Comparison of ENCODE assay signal across 26 cellular contexts in the genomic region with DNA sequence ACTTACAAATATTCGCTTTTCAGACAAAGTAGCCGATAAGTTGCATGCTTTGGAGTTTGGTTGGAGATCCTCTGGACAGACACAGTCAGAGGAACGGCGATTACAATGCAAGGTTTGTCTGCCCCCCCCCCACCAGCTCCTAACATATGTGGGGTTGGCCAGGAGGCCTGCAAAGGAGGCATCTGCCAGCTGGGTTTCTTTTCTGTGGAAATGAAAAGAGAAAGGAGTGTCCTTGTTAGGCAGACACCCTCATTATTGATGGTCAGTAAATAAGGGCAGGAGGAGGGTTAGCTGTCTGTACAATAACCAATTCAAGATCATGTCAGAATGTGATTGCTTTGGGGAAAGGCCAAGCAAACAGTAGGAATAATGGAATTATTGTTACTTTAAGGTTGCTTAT. TPM values are rescaled to one million over a fixed set of nuclear protein-coding genes. Genes with fewer than 3 reads are reported as not detected.
A peak's percentile ranks its signal among the peaks of the same experiment; 100 is the strongest.
DNase-seq lines count a peak whose midpoint lies in the region; ATAC-seq, FAIRE-seq and TF ChIP-seq lines count a peak whose summit lies in the region.
"Had no signal": no experiment of that assay in that cellular context is flagged by ENCODE, and none has a peak within 500 bp of the region (broad histone marks: within the 10 kb centered on the region; RNA-seq: fewer than 3 reads in every experiment).

No MANE protein-coding gene starts in this region.

- no peak for TF ChIP-seq RAD21 in HepG2 (CRISPR knock-in tag; IDR thresholded peaks at IDR 0.05)

- H3K9me3 ChIP-seq in HepG2 (ENCODE audit: low read length) (no peaks in the 10 kb centered on the region), right lobe of liver (no peaks in the 10 kb centered on the region)
- H3K9me3 ChIP-seq: colonic mucosa, uterus had no signal

- no peak overlapping the region for H2AFZ ChIP-seq in HepG2 (ENCODE audit: low read length)

- CTCF ChIA-PET in HepG2 (lab: Yijun Ruan, JAX; ENCODE audit: low intra/inter-chr PET ratio, low total read pairs), result no interaction called here
- CTCF ChIA-PET in MCF 10A (lab: Yijun Ruan, JAX), result no interaction called here

- TF ChIP-seq EP300 in HepG2 (IDR thresholded peaks at IDR 0.05; ENCODE audit: low read depth in 2 of 2, low read length in 2 of 2), result no peak
- TF ChIP-seq EP300 in HepG2 (CRISPR knock-in tag; IDR thresholded peaks at IDR 0.05; ENCODE audit: borderline replicate concordance), result no peak

- no peak overlapping the region for H3K27ac ChIP-seq in HepG2 (ENCODE audit: extremely low read length, insufficient read depth, low read length)
- H3K27ac ChIP-seq in right lobe of liver, result no peak overlapping the region
- H3K27ac ChIP-seq: brain microvascular endothelial cell, colonic mucosa, left lung, uterus had no signal

- no peak for TF ChIP-seq POLR2A in HepG2 (IDR thresholded peaks at IDR 0.05; ENCODE audit: insufficient read depth in 1 of 2, low read depth in 2 of 2, low read length in 2 of 2)
- no peak for TF ChIP-seq POLR2A in right lobe of liver (IDR thresholded peaks at IDR 0.05)

- H3K4me3 Mint-ChIP-seq in brain (no peak overlapping the region), HFFc6 (no peak overlapping the region), MCF 10A (ENCODE audit: unreplicated experiment) (no peak overlapping the region)
- no peak overlapping the region for H3K4me3 Mint-ChIP-seq in stimulated activated memory B cell treated with anti-CD40 and anti-IgM and Interleukin-4, amounts not matched to agents 10 μg/mL and 1 μg/mL and 100 μg/mL, for 72 hours
- H3K4me3 Mint-ChIP-seq: activated naive CD8-positive, alpha-beta T cell treated with anti-CD3 and anti-CD28 coated beads, Interleukin-2, amount 50 U/mL, for 24 hours; CD14-positive monocyte; H9; mesothelial cell of epicardium; nephron progenitor cell had no signal

- BruUV-seq in HepG2 (replicated peaks; lab: Mats Ljungman, UMichigan), result no TSS peak
- no TSS peak for BruUV-seq in MCF 10A (replicated peaks; lab: Mats Ljungman, UMichigan)

- H3K4me3 ChIP-seq in HepG2 (replicated peaks in 1 of 3; ENCODE audit: insufficient read depth in 1 of 3, low read depth in 2 of 3, low read length in 3 of 3) (no peak overlapping the region), right lobe of liver (no peak overlapping the region)
- H3K4me3 ChIP-seq: colonic mucosa, left lung, uterus had no signal

- no peaks in the 10 kb centered on the region for H4K20me1 ChIP-seq in HepG2 (ENCODE audit: insufficient read depth, low read length)

- WGBS in HepG2 (ENCODE audit: low lambda C conversion rate), result 11% methylated on average over 4 of the region's 4 CpGs
- 77% methylated on average over 4 of the region's 4 CpGs for WGBS in right lobe of liver (ENCODE audit: insufficient coverage, low coverage, low lambda C conversion rate, missing lambda C conversion rate)

- in situ Hi-C loops in HepG2 (cut with HindIII; ENCODE audit: extremely low pct_ligation_motif_present, low pct_unique_long_range_greater_than_20kb), result no loop called here

- H3K79me2 ChIP-seq in HepG2 (ENCODE audit: insufficient read depth, low read length), result no peaks in the 10 kb centered on the region

- H3K36me3 Mint-ChIP-seq in brain, result no peaks in the 10 kb centered on the region
- no peaks in the 10 kb centered on the region for H3K36me3 Mint-ChIP-seq in HFFc6 (ENCODE audit: low read depth)
- H3K36me3 Mint-ChIP-seq in stimulated activated memory B cell treated with anti-CD40 and anti-IgM and Interleukin-4, amounts not matched to agents 10 μg/mL and 1 μg/mL and 100 μg/mL, for 72 hours, result no peaks in the 10 kb centered on the region
- no peaks in the 10 kb centered on the region for H3K36me3 Mint-ChIP-seq in MCF 10A (ENCODE audit: insufficient read depth, unreplicated experiment)
- H3K36me3 Mint-ChIP-seq: CD14-positive monocyte, mesothelial cell of epicardium had no signal

- POLR2A ChIA-PET in HepG2 (lab: Yijun Ruan, JAX), result no interaction called here
- POLR2A ChIA-PET in MCF 10A (lab: Yijun Ruan, JAX), result no interaction called here

- DNase-seq in HepG2 (ENCODE audit: low spot score), result peak; percentile 5
- no peak for DNase-seq in right lobe of liver
- peak; percentile 58 for DNase-seq in inferior parietal cortex (ENCODE audit: extremely low spot score)
- DNase-seq in superior temporal gyrus (ENCODE audit: extremely low spot score), result peak; percentile 84
- no peak for DNase-seq in HFFc6
- no peak for DNase-seq in MCF 10A (ENCODE audit: unreplicated experiment)
- DNase-seq: ACHN; activated CD8-positive, alpha-beta memory T cell treated with anti-CD3 and anti-CD28 coated beads, Interleukin-2, amount 50 U/mL, for 48 hours; activated effector memory CD4-positive, alpha-beta T cell treated with anti-CD3 and anti-CD28 coated beads, Interleukin-2, amount 50 U/mL, for 16 hours; activated naive CD8-positive, alpha-beta T cell treated with anti-CD3 and anti-CD28 coated beads, Interleukin-2, amount 50 U/mL, for 24 hours; brain microvascular endothelial cell; colonic mucosa; GDM1; H9; left lung; NCI-H1930; nephron progenitor cell; RPMI8226; uterus had no signal

- H3K4me1 ChIP-seq in HepG2 (ENCODE audit: insufficient read depth, low read length) (no peaks in the 10 kb centered on the region), right lobe of liver (peaks cover 0 to 8% (median 0%) of the 10 kb centered on the region in 4 donors)
- H3K4me1 ChIP-seq: colonic mucosa, left lung, uterus had no signal

- H3K4me1 Mint-ChIP-seq in brain (peaks cover 29% of the 10 kb centered on the region), HFFc6 (ENCODE audit: low read depth) (peaks cover 27% of the 10 kb centered on the region), MCF 10A (ENCODE audit: insufficient read depth, unreplicated experiment) (no peaks in the 10 kb centered on the region)
- peaks cover 14% of the 10 kb centered on the region for H3K4me1 Mint-ChIP-seq in stimulated activated memory B cell treated with anti-CD40 and anti-IgM and Interleukin-4, amounts not matched to agents 10 μg/mL and 1 μg/mL and 100 μg/mL, for 72 hours
- H3K4me1 Mint-ChIP-seq: mesothelial cell of epicardium, nephron progenitor cell had no signal

- ATAC-seq in HepG2, result no peak
- ATAC-seq in right lobe of liver, result no peak
- no peak for ATAC-seq in stimulated activated memory B cell treated with anti-CD40 and anti-IgM and Interleukin-4, amounts not matched to agents 10 μg/mL and 1 μg/mL and 100 μg/mL, for 72 hours
- ATAC-seq: activated naive CD8-positive, alpha-beta T cell treated with anti-CD3 and anti-CD28 coated beads, Interleukin-2, amount 50 U/mL, for 24 hours; left lung had no signal

- no peak overlapping the region for H3K4me2 ChIP-seq in HepG2 (ENCODE audit: low read depth, low read length)

- H3K27ac Mint-ChIP-seq in brain, result peak overlapping the region in 3 of 5 experiments; percentile 37 to 90 (median 79)
- no peak overlapping the region for H3K27ac Mint-ChIP-seq in HFFc6
- no peak overlapping the region for H3K27ac Mint-ChIP-seq in stimulated activated memory B cell treated with anti-CD40 and anti-IgM and Interleukin-4, amounts not matched to agents 10 μg/mL and 1 μg/mL and 100 μg/mL, for 72 hours
- H3K27ac Mint-ChIP-seq in MCF 10A (ENCODE audit: low read depth, unreplicated experiment), result no peak overlapping the region
- H3K27ac Mint-ChIP-seq: activated naive CD8-positive, alpha-beta T cell treated with anti-CD3 and anti-CD28 coated beads, Interleukin-2, amount 50 U/mL, for 24 hours; CD14-positive monocyte; H9; mesothelial cell of epicardium; nephron progenitor cell; progenitor cell of endocrine pancreas had no signal

- H3K27me3 ChIP-seq in HepG2 (ENCODE audit: control insufficient read depth in 1 of 2, insufficient read depth in 2 of 2, low read length in 2 of 2) (peaks cover 1 to 9% of the 10 kb centered on the region in 2 experiments; a peak in 1 of 5 replicates), right lobe of liver (no peaks in the 10 kb centered on the region)
- H3K27me3 ChIP-seq: brain microvascular endothelial cell, colonic mucosa, left lung, uterus had no signal

- intact Hi-C loops in HepG2 (cut with micrococcal nuclease; ENCODE audit: unreplicated experiment), result no loop called here
- intact Hi-C loops in right lobe of liver (cut with DNase I), result no loop called here
- intact Hi-C loops in MCF 10A (cut with micrococcal nuclease), result no loop called here

- H3K9me3 Mint-ChIP-seq in brain (peaks cover 0 to 26% (median 4%) of the 10 kb centered on the region in 5 experiments), HFFc6 (no peaks in the 10 kb centered on the region), MCF 10A (ENCODE audit: unreplicated experiment) (no peaks in the 10 kb centered on the region)
- H3K9me3 Mint-ChIP-seq in stimulated activated memory B cell treated with anti-CD40 and anti-IgM and Interleukin-4, amounts not matched to agents 10 μg/mL and 1 μg/mL and 100 μg/mL, for 72 hours, result peaks cover 8% of the 10 kb centered on the region
- H3K9me3 Mint-ChIP-seq: H9, mesothelial cell of epicardium, nephron progenitor cell had no signal

- H3K27me3 Mint-ChIP-seq in brain, result no peaks in the 10 kb centered on the region
- peaks cover 1% of the 10 kb centered on the region; the same call in 1 of the 2 replicates for H3K27me3 Mint-ChIP-seq in HFFc6 (ENCODE audit: insufficient read depth)
- no peaks in the 10 kb centered on the region for H3K27me3 Mint-ChIP-seq in stimulated activated memory B cell treated with anti-CD40 and anti-IgM and Interleukin-4, amounts not matched to agents 10 μg/mL and 1 μg/mL and 100 μg/mL, for 72 hours
- no peaks in the 10 kb centered on the region for H3K27me3 Mint-ChIP-seq in MCF 10A (ENCODE audit: insufficient read depth, unreplicated experiment)
- H3K27me3 Mint-ChIP-seq: activated naive CD8-positive, alpha-beta T cell treated with anti-CD3 and anti-CD28 coated beads, Interleukin-2, amount 50 U/mL, for 24 hours had no signal

- FAIRE-seq in HepG2 (lab: Jason Lieb, UNC), result no peak
- FAIRE-seq: endometrium, HTR-8/SVneo had no signal

- TF ChIP-seq CTCF in HepG2 (CRISPR knock-in tag; IDR thresholded peaks at IDR 0.05), result no peak
- no peak for TF ChIP-seq CTCF in right lobe of liver (IDR thresholded peaks at IDR 0.05)
- no peak for TF ChIP-seq CTCF in brain (conservative IDR thresholded peaks at IDR 0.05)
- TF ChIP-seq CTCF in HFFc6 (IDR thresholded peaks at IDR 0.05), result no peak
- no peak for TF ChIP-seq CTCF in MCF 10A (IDR thresholded peaks at IDR 0.05; ENCODE audit: unreplicated experiment)

- no peaks in the 10 kb centered on the region for H3K36me3 ChIP-seq in HepG2 (replicated peaks in 1 of 2; ENCODE audit: control insufficient read depth in 1 of 2, insufficient read depth in 2 of 2, low read length in 2 of 2)
- no peaks in the 10 kb centered on the region for H3K36me3 ChIP-seq in right lobe of liver
- H3K36me3 ChIP-seq: brain microvascular endothelial cell, colonic mucosa, left lung, uterus had no signal

- H3K9ac ChIP-seq in HepG2 (ENCODE audit: insufficient read depth, low read depth, low read length), result no peak overlapping the region

RNA-seq across cellular contexts. Expression of gene TLNRD1, which starts 49.1 kb away (rescaled TPM):
- total RNA-seq in HepG2 (2016; rRNA removed; fragmentation: Illumina TruSeq; extraction: Trizol), result 4.6 and 5.3 TPM in 2 replicates
- 0.81 and 0.88 TPM in 2 replicates for total RNA-seq in HepG2 (2016; cell fraction: cytosol; rRNA removed; fragmentation: Illumina TruSeq; extraction: Trizol; ENCODE audit: low read depth)
- total RNA-seq in HepG2 (2016; cell fraction: insoluble cytoplasmic fraction; rRNA removed; fragmentation: Illumina TruSeq; extraction: Trizol), result 3.8 and 5.0 TPM in 2 replicates
- total RNA-seq in HepG2 (2016; cell fraction: membrane; rRNA removed; fragmentation: Illumina TruSeq; extraction: Trizol), result 2.9 and 3.4 TPM in 2 replicates
- 4.2 and 4.3 TPM in 2 replicates for total RNA-seq in HepG2 (2016; cell fraction: nucleus; rRNA removed; fragmentation: Illumina TruSeq; extraction: Trizol)
- polyA plus RNA-seq in HepG2 (2011; rRNA removed), result 3.4 and 4.7 TPM in 2 replicates
- polyA plus RNA-seq in HepG2 (2011; cell fraction: cytosol; rRNA removed), result 3.7 and 6.6 TPM in 2 replicates
- 4.0 and 4.6 TPM in 2 replicates for polyA plus RNA-seq in HepG2 (2011; cell fraction: nucleus; rRNA removed)
- polyA plus RNA-seq in HepG2 (2012), result 3.5 and 4.5 TPM in 2 replicates
- 0.63 and 0.80 TPM in 2 replicates for polyA plus RNA-seq in HepG2 (2016; cell fraction: cytosol; fragmentation: Illumina TruSeq; extraction: Trizol; ENCODE audit: low read depth)
- 6.0 and 6.7 TPM in 2 replicates for polyA plus RNA-seq in HepG2 (2016; cell fraction: insoluble cytoplasmic fraction; fragmentation: Illumina TruSeq; extraction: Trizol; ENCODE audit: low read depth)
- 3.0 and 3.5 TPM in 2 replicates for polyA plus RNA-seq in HepG2 (2016; cell fraction: membrane; fragmentation: Illumina TruSeq; extraction: Trizol; ENCODE audit: low read depth)
- polyA plus RNA-seq in HepG2 (2016; cell fraction: nucleus; fragmentation: Illumina TruSeq; extraction: Trizol; ENCODE audit: insufficient read depth, low read depth), result 5.2 and 5.5 TPM in 2 replicates
- polyA minus RNA-seq in HepG2 (2011; rRNA and poly(A)+ RNA removed; ENCODE audit: low replicate concordance), result 8.0 and 12.3 TPM in 2 replicates
- polyA minus RNA-seq in HepG2 (2011; cell fraction: cytosol; rRNA and poly(A)+ RNA removed), result 6.8 and 6.9 TPM in 2 replicates
- polyA minus RNA-seq in HepG2 (2011; cell fraction: nucleus; rRNA and poly(A)+ RNA removed), result 6.1 and 7.1 TPM in 2 replicates
- total RNA-seq in right lobe of liver, result 1 to 10 TPM; 3.0 to 7.4 (median 5.5) TPM
- polyA plus RNA-seq in brain (ENCODE audit: insufficient read depth, low read depth, low replicate concordance), result 7.6 TPM
- total RNA-seq in HFFc6 (2021; fragmentation: NEBNext Ultra II Directional; extraction: Animal tissue kit (Norgen Biotek cat#: 25700)), result 10 to 100 TPM in 5 of 6 experiments, 1 to 10 TPM in 1; 8.8 to 14.3 (median 12.7) TPM
- 17.1 and 18.3 TPM in 2 replicates for total RNA-seq in MCF 10A (2022)

Comparison
In these comparisons a context has a peak if more than half of its experiments do, and no peak if none do; other contexts are left out.
1. DNase-seq: peak in HepG2 (single experiment), inferior parietal cortex (single experiment) and superior temporal gyrus (single experiment); none in right lobe of liver (0 of 3), HFFc6 (single experiment) and MCF 10A (single experiment).
2. H3K27ac Mint-ChIP-seq: peak in brain (3 of 5); none in HFFc6 (single experiment), stimulated activated memory B cell treated with anti-CD40 and anti-IgM and Interleukin-4, amounts not matched to agents 10 μg/mL and 1 μg/mL and 100 μg/mL, for 72 hours (single experiment) and MCF 10A (single experiment).